In genomic region chr17:81291662-81292061, GRCh38 we compare ENCODE assay signal across 8 cellular contexts.
DNase-seq lines count a peak whose midpoint lies in the region; ATAC-seq and TF ChIP-seq lines count a peak whose summit lies in the region.

No MANE protein-coding gene starts in this region.

- H2AFZ ChIP-seq in KMS-11 (ENCODE audit: low read depth), result no peak overlapping the region

- H3K27me3 ChIP-seq in KMS-11 (ENCODE audit: insufficient read depth, low read depth), result no peaks in the 10 kb centered on the region; the same call in 1 of the 2 replicates

- no peak overlapping the region for H3K27ac ChIP-seq in KMS-11

- H3K4me2 ChIP-seq in KMS-11, result no peak overlapping the region

- no peak for ATAC-seq in GM18907 (IDR thresholded peaks at IDR 0.05; ENCODE audit: unreplicated experiment)
- no peak for ATAC-seq in GM18870 (IDR thresholded peaks at IDR 0.05; ENCODE audit: unreplicated experiment)

- no peaks in the 10 kb centered on the region for H4K20me1 ChIP-seq in KMS-11 (ENCODE audit: insufficient read depth)

- H3K36me3 ChIP-seq in KMS-11 (ENCODE audit: insufficient read depth), result no peaks in the 10 kb centered on the region

- peak; percentile 35; the same call in 1 of the 2 replicates for TF ChIP-seq CTCF in KMS-11 (conservative IDR thresholded peaks at IDR 0.05; ENCODE audit: low read depth, low read length)
- peak; percentile 77 for TF ChIP-seq CTCF in astrocyte of the spinal cord (IDR thresholded peaks at IDR 0.05; ENCODE audit: low read depth, low read length)

- H3K9ac ChIP-seq in KMS-11, result no peak overlapping the region

- H3K79me2 ChIP-seq in KMS-11 (ENCODE audit: insufficient read depth, low read depth), result peaks cover 27% of the 10 kb centered on the region

- in situ Hi-C loops in astrocyte of the spinal cord (cut with HindIII; ENCODE audit: low sequenced_read_pairs), result no loop called here

- H3K4me3 ChIP-seq in KMS-11 (IDR thresholded peaks at IDR 0.05; ENCODE audit: insufficient read depth, low read depth, low read length) (no peak overlapping the region), astrocyte of the spinal cord (ENCODE audit: low read depth, low read length) (no peak overlapping the region)

- DNase-seq in GDM1 (lab: John Stamatoyannopoulos, UW) (peak; percentile 46), T1000 (lab: John Stamatoyannopoulos, UW) (peak; percentile 27), astrocyte of the spinal cord (ENCODE audit: low read depth, low spot score) (peak; percentile 31), inferior parietal cortex (ENCODE audit: extremely low spot score) (peak; percentile 39)
- DNase-seq in stimulated activated CD4-positive, alpha-beta T cell treated with anti-CD3 and anti-CD28 coated beads, Interleukin-2, amount 100 ng/mL, for 4 hours (ENCODE audit: low read depth), result peak; percentile 68

- peaks cover 23% of the 10 kb centered on the region for H3K4me1 ChIP-seq in KMS-11 (ENCODE audit: low read depth, poor library complexity, severe bottlenecking)
